8 cellular contexts compared by ENCODE assay signal in genomic region chr7:50304911-50305621, GRCh38. TPM values are rescaled to one million over a fixed set of nuclear protein-coding genes. Genes with fewer than 3 reads are reported as not detected.
DNase-seq lines count a peak whose midpoint lies in the region; ATAC-seq, FAIRE-seq and TF ChIP-seq lines count a peak whose summit lies in the region.

No MANE protein-coding gene starts in this region.

- H3K36me3 Mint-ChIP-seq in activated CD8-positive, alpha-beta T cell treated with anti-CD3 and anti-CD28 coated beads for 36 hours (ENCODE audit: low read depth): peaks cover 53% of the 10 kb centered on the region

- H3K27me3 Mint-ChIP-seq in activated CD8-positive, alpha-beta T cell treated with anti-CD3 and anti-CD28 coated beads for 36 hours: no peaks in the 10 kb centered on the region

- intact Hi-C loops in activated CD8-positive, alpha-beta T cell treated with anti-CD3 and anti-CD28 coated beads for 36 hours (cut with micrococcal nuclease): loop anchor here (5.0 kb wide), 2 partner anchors 47 to 158 kb away; no protein-coding TSS in a partner anchor
- intact Hi-C loops in left ventricle myocardium superior (cut with micrococcal nuclease): no loop called here

- H3K4me3 Mint-ChIP-seq in activated CD8-positive, alpha-beta T cell treated with anti-CD3 and anti-CD28 coated beads for 36 hours: peak overlapping the region; percentile 94

- peaks cover 28% of the 10 kb centered on the region for H3K4me1 Mint-ChIP-seq in activated CD8-positive, alpha-beta T cell treated with anti-CD3 and anti-CD28 coated beads for 36 hours (ENCODE audit: low read depth)

- TF ChIP-seq POLR2A in H54 (IDR thresholded peaks at IDR 0.05; ENCODE audit: low read depth, low read length): no peak

- CTCF ChIA-PET in activated CD8-positive, alpha-beta T cell treated with anti-CD3 and anti-CD28 coated beads for 36 hours (lab: Charles Lee): interaction anchor here (1.0 to 12.9 kb wide), 10 partner anchors 10 to 113 kb away, joined by 3 to 209 read pairs (median 6); no protein-coding TSS in a partner anchor

- DNase-seq in CD1c-positive myeloid dendritic cell (ENCODE audit: extremely low spot score) (peak; percentile 42), left ventricle myocardium superior (peak; percentile 41), H54 (ENCODE audit: insufficient read length, low spot score) (no peak), SW480 (ENCODE audit: low spot score) (no peak)
- DNase-seq in activated CD8-positive, alpha-beta T cell treated with anti-CD3 and anti-CD28 coated beads for 36 hours: peak; percentile 69
- peak; percentile 69 for DNase-seq in stimulated activated CD4-positive, alpha-beta T cell treated with anti-CD3 and anti-CD28 coated beads, Interleukin-4, amount 100 ng/mL, for 24 hours

- POLR2A ChIA-PET in activated CD8-positive, alpha-beta T cell treated with anti-CD3 and anti-CD28 coated beads for 36 hours (lab: Charles Lee): interaction anchor here (0.7 to 30.3 kb wide), 17 partner anchors 11 to 160 kb away, joined by 3 to 1646 read pairs (median 4); no protein-coding TSS in a partner anchor

- no peaks in the 10 kb centered on the region for H3K9me3 Mint-ChIP-seq in activated CD8-positive, alpha-beta T cell treated with anti-CD3 and anti-CD28 coated beads for 36 hours

- ATAC-seq in GM19328 (IDR thresholded peaks at IDR 0.05; ENCODE audit: unreplicated experiment) (peak; percentile 36), HG03469 (IDR thresholded peaks at IDR 0.05; ENCODE audit: unreplicated experiment) (peak; percentile 30), left ventricle myocardium superior (peak; percentile 64)
- peak; percentile 45 for ATAC-seq in activated CD8-positive, alpha-beta T cell treated with anti-CD3 and anti-CD28 coated beads for 36 hours

- peak overlapping the region; percentile 97 for H3K27ac Mint-ChIP-seq in activated CD8-positive, alpha-beta T cell treated with anti-CD3 and anti-CD28 coated beads for 36 hours

- no peak for TF ChIP-seq CTCF in activated CD8-positive, alpha-beta T cell treated with anti-CD3 and anti-CD28 coated beads for 36 hours (IDR thresholded peaks at IDR 0.05)

- FAIRE-seq in H54 (lab: Jason Lieb, UNC): no peak

RNA-seq across cellular contexts. Expression of gene IKZF1, which starts 0.6 kb away (rescaled TPM):
- total RNA-seq in activated CD8-positive, alpha-beta T cell treated with anti-CD3 and anti-CD28 coated beads for 36 hours: 100 to 1,000 TPM; 277 to 295 TPM
- 3.7 TPM for total RNA-seq in left ventricle myocardium superior

Comparison
In these comparisons a context has a peak if more than half of its experiments do, and no peak if none do; other contexts are left out.
1. DNase-seq: peak in CD1c-positive myeloid dendritic cell (single experiment), activated CD8-positive, alpha-beta T cell treated with anti-CD3 and anti-CD28 coated beads for 36 hours (single experiment), left ventricle myocardium superior (single experiment) and stimulated activated CD4-positive, alpha-beta T cell treated with anti-CD3 and anti-CD28 coated beads, Interleukin-4, amount 100 ng/mL, for 24 hours (single experiment); none in H54 (single experiment) and SW480 (single experiment).
2. RNA of gene IKZF1, which starts 0.6 kb away (total RNA-seq): 277 to 295 TPM in activated CD8-positive, alpha-beta T cell treated with anti-CD3 and anti-CD28 coated beads for 36 hours; 3.7 TPM in left ventricle myocardium superior (single experiment); every median in the first group is over 10 times any median in the second.
3. Peak in every context shown above with its lines, with median percentiles within 50 percentile points of each other: ATAC-seq.